In the genomic region with DNA sequence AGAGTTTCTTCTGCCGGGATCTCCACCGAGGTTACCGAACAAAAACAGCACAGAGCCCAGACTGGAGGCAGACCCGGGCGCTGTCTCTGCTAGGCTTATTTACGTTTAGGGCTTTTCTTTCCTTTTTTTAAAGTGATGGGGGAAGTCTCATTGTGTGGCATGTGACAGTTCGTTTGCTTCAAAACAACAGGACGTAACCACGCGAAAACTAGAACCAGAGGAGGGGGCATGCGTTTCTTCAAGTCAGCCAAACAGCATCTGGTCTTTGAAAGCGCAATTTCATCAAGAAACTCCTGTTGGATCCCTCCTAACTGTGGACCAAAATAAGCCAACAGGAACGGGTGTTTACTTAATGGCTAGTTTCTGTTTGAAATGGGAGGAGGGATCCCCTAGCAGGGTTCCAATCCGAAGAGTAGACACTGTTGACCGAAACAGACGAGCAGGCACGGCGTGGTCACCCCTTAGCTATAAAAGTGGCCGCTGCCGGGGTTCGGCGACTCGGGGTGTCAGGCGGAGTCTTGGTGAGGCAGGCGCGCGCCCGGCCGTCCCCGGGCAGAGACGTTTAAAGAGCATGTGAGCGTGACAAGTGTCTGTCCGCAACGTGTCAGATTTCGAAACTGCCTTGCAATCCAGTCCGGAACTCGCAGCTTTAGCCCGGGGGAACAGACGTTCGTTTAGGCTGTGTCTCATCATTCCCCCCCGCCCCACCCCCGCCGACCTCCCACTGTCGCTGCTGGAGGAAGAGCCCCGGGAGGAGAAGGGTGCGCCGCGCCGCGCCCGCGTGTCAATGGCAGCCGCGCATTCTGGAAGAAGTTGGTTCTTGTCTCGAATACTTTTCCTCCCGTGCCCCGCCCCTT, we compare ENCODE assay signal across 8 cellular contexts. TPM values are rescaled to one million over a fixed set of nuclear protein-coding genes. Genes with fewer than 3 reads are reported as not detected.
A peak's percentile ranks its signal among the peaks of the same experiment; 100 is the strongest.
DNase-seq lines count a peak whose midpoint lies in the region; ATAC-seq and TF ChIP-seq lines count a peak whose summit lies in the region.

No MANE protein-coding gene starts in this region.

- 0 to 1% methylated on average over 28 to 34 of the region's 57 CpGs for WGBS in esophagus squamous epithelium, 2 donors

- peak overlapping the region; percentile 99 to 100 for H3K27ac Mint-ChIP-seq in natural killer cell

- H3K4me1 ChIP-seq in BE2C (no peaks in the 10 kb centered on the region), PC-3 (ENCODE audit: insufficient read depth, low read length) (peaks cover 19% of the 10 kb centered on the region), esophagus squamous epithelium (peaks cover 10 to 41% (median 12%) of the 10 kb centered on the region in 3 donors)

- H3K36me3 Mint-ChIP-seq in activated T-cell treated with anti-CD3 and anti-CD28 coated beads, Interleukin-2, amount 50 U/mL, for 4 hours (ENCODE audit: insufficient read depth): no peaks in the 10 kb centered on the region
- H3K36me3 Mint-ChIP-seq in natural killer cell: no peaks in the 10 kb centered on the region

- CTCF ChIA-PET in PC-3 (lab: Charles Lee): interaction anchor here (2.1 kb wide), 1 partner anchor 146 kb away, joined by 14 read pairs; no protein-coding TSS in a partner anchor

- no peaks in the 10 kb centered on the region for H3K27me3 Mint-ChIP-seq in activated T-cell treated with anti-CD3 and anti-CD28 coated beads, Interleukin-2, amount 50 U/mL, for 4 hours (ENCODE audit: low read depth)
- H3K27me3 Mint-ChIP-seq in natural killer cell (ENCODE audit: low read depth in 2 of 2): no peaks in the 10 kb centered on the region

- H2AFZ ChIP-seq in PC-3 (ENCODE audit: low read length): peak overlapping the region; percentile 52; the same call in 1 of the 2 replicates

- no peak for TF ChIP-seq CTCF in BE2C (IDR thresholded peaks at IDR 0.05; ENCODE audit: low read depth, low read length)
- no peak for TF ChIP-seq CTCF in PC-3 (conservative IDR thresholded peaks at IDR 0.05; ENCODE audit: low read depth, low read length)
- TF ChIP-seq CTCF in esophagus squamous epithelium (IDR thresholded peaks at IDR 0.05): peak in 1 of 6 experiments; percentile 6
- TF ChIP-seq CTCF in natural killer cell (IDR thresholded peaks at IDR 0.05): no peak

- H3F3A ChIP-seq in PC-3 (ENCODE audit: low read length, unreplicated experiment): peaks cover 7% of the 10 kb centered on the region

- peak overlapping the region; percentile 64 for H3K4me3 ChIP-seq in BE2C (ENCODE audit: low read depth, low read length)
- peak overlapping the region; percentile 96 for H3K4me3 ChIP-seq in PC-3 (ENCODE audit: low read length)
- H3K4me3 ChIP-seq in esophagus squamous epithelium: peak overlapping the region; percentile 80 to 95 (median 83)

- intact Hi-C loops in PC-3 (cut with micrococcal nuclease): loop anchor here (1.0 to 2.0 kb wide), 3 partner anchors 145 to 192 kb away; no protein-coding TSS in a partner anchor
- intact Hi-C loops in esophagus squamous epithelium (cut with DNase I): loop anchor here (5.0 to 10.0 kb wide), 2 partner anchors 143 to 164 kb away; no protein-coding TSS in a partner anchor
- intact Hi-C loops in natural killer cell (cut with micrococcal nuclease): loop anchor here (1.0 to 2.0 kb wide), 4 partner anchors 64 to 488 kb away; a partner anchor contains a TSS

- H3K9me2 ChIP-seq in PC-3 (replicated peaks; ENCODE audit: low read length): no peaks in the 10 kb centered on the region

- H4K20me1 ChIP-seq in PC-3 (ENCODE audit: low read length): peaks cover 19% of the 10 kb centered on the region

- H3K27me3 ChIP-seq in BE2C: peaks cover 6% of the 10 kb centered on the region
- H3K27me3 ChIP-seq in PC-3 (ENCODE audit: low read length): no peaks in the 10 kb centered on the region
- no peaks in the 10 kb centered on the region for H3K27me3 ChIP-seq in esophagus squamous epithelium

- H3K4me2 ChIP-seq in PC-3 (ENCODE audit: low read length): peak overlapping the region; percentile 91

- peak; percentile 49 for TF ChIP-seq POLR2A in GM19099 (IDR thresholded peaks at IDR 0.05; ENCODE audit: extremely low read depth, insufficient read length, low read depth)
- peak in 3 of 4 donors; percentile 85 to 90 (median 87) for TF ChIP-seq POLR2A in esophagus squamous epithelium (IDR thresholded peaks at IDR 0.05)

- no peaks in the 10 kb centered on the region for H3K9me3 Mint-ChIP-seq in activated T-cell treated with anti-CD3 and anti-CD28 coated beads, Interleukin-2, amount 50 U/mL, for 4 hours
- H3K9me3 Mint-ChIP-seq in natural killer cell: no peaks in the 10 kb centered on the region

- POLR2A ChIA-PET in PC-3 (lab: Charles Lee; ENCODE audit: unreplicated experiment): interaction anchor here (0.5 to 2.1 kb wide), 13 partner anchors 10 to 336 kb away, joined by 3 to 47 read pairs (median 5); no protein-coding TSS in a partner anchor

- H3K4me3 Mint-ChIP-seq in activated T-cell treated with anti-CD3 and anti-CD28 coated beads, Interleukin-2, amount 50 U/mL, for 4 hours: peak overlapping the region; percentile 94
- peak overlapping the region; percentile 97 for H3K4me3 Mint-ChIP-seq in natural killer cell

- peak; percentile 50 for ATAC-seq in HG03432 (IDR thresholded peaks at IDR 0.05; ENCODE audit: unreplicated experiment)
- ATAC-seq in PC-3: peak; percentile 14
- ATAC-seq in activated T-cell treated with anti-CD3 and anti-CD28 coated beads, Interleukin-2, amount 50 U/mL, for 4 hours: peak; percentile 34 to 35
- ATAC-seq in natural killer cell: peak; percentile 46 to 76 (median 65)

- TSS peak; percentile 63 for BruUV-seq in PC-3 (replicated peaks; lab: Mats Ljungman, UMichigan)

- H3K4me1 Mint-ChIP-seq in activated T-cell treated with anti-CD3 and anti-CD28 coated beads, Interleukin-2, amount 50 U/mL, for 4 hours (ENCODE audit: low read depth): peaks cover 43% of the 10 kb centered on the region
- H3K4me1 Mint-ChIP-seq in natural killer cell: peaks cover 38 to 47% of the 10 kb centered on the region in 2 donors

- H3K36me3 ChIP-seq in BE2C (no peaks in the 10 kb centered on the region), PC-3 (ENCODE audit: low read depth, low read length) (no peaks in the 10 kb centered on the region), esophagus squamous epithelium (no peaks in the 10 kb centered on the region)

- peaks cover 52% of the 10 kb centered on the region for H3K79me2 ChIP-seq in PC-3 (ENCODE audit: low read length)

- H3K9me3 ChIP-seq in BE2C (no peaks in the 10 kb centered on the region), PC-3 (ENCODE audit: low read length) (no peaks in the 10 kb centered on the region), esophagus squamous epithelium (no peaks in the 10 kb centered on the region)

- H3K9ac ChIP-seq in PC-3 (ENCODE audit: low read length): peak overlapping the region; percentile 97

- DNase-seq in BE2C (peak; percentile 34), PC-3 (peak; percentile 92), esophagus squamous epithelium (lab: John Stamatoyannopoulos, UW) (peak; percentile 67), natural killer cell (peak; percentile 85)
- DNase-seq in activated T-cell treated with anti-CD3 and anti-CD28 coated beads, Interleukin-2, amount 50 U/mL, for 4 hours: peak; percentile 75
- DNase-seq in stimulated activated naive CD4-positive, alpha-beta T cell treated with Interleukin-2 at 50 U/mL for 16 hours (lab: John Stamatoyannopoulos, UW): peak; percentile 86

- H3K27ac ChIP-seq in PC-3 (ENCODE audit: low read length) (peak overlapping the region; percentile 95), esophagus squamous epithelium (peak overlapping the region; percentile 97 to 99 (median 99))

RNA-seq across cellular contexts. Expression of a gene that starts 0.9 kb away (rescaled TPM):
- not detected for polyA plus RNA-seq in BE2C (2012; ENCODE audit: insufficient read depth, insufficient read length, low read depth)
- total RNA-seq in PC-3 (2014; rRNA removed) (101 and 114 TPM in 2 replicates), esophagus squamous epithelium (10 to 100 TPM; 37.3 to 75.7 (median 57.0) TPM), natural killer cell (10 to 100 TPM; 57.5 to 74.7 (median 60.4) TPM)
- total RNA-seq in activated T-cell treated with anti-CD3 and anti-CD28 coated beads, Interleukin-2, amount 50 U/mL, for 4 hours: 10 to 100 TPM; 19.8 to 35.0 (median 34.8) TPM

Comparison
In these comparisons a context has a peak if more than half of its experiments do, and no peak if none do; other contexts are left out.
1. Peak in every context shown above with its lines: DNase-seq, ATAC-seq, H3K4me3 ChIP-seq and H3K27ac ChIP-seq.
2. DNase-seq: peak in every context shown above with its lines; median percentile 92 in PC-3; 86 in stimulated activated naive CD4-positive, alpha-beta T cell treated with Interleukin-2 at 50 U/mL for 16 hours; 85 in natural killer cell; 75 in activated T-cell treated with anti-CD3 and anti-CD28 coated beads, Interleukin-2, amount 50 U/mL, for 4 hours; 67 in esophagus squamous epithelium; 34 in BE2C.
3. ATAC-seq: peak in every context shown above with its lines; median percentile 65 in natural killer cell; 50 in HG03432; 34 in activated T-cell treated with anti-CD3 and anti-CD28 coated beads, Interleukin-2, amount 50 U/mL, for 4 hours; 14 in PC-3.